8 cellular contexts compared by ENCODE assay signal in genomic region chr13:114226699-114227323, GRCh38. TPM values are rescaled to one million over a fixed set of nuclear protein-coding genes. Genes with fewer than 3 reads are reported as not detected.
A peak's percentile ranks its signal among the peaks of the same experiment; 100 is the strongest.
DNase-seq lines count a peak whose midpoint lies in the region; ATAC-seq and TF ChIP-seq lines count a peak whose summit lies in the region.

No MANE protein-coding gene starts in this region.

- no peaks in the 10 kb centered on the region for H3K9me2 ChIP-seq in PC-3 (replicated peaks; ENCODE audit: low read length)

- H3K27ac Mint-ChIP-seq in Caco-2 (ENCODE audit: unreplicated experiment) (no peak overlapping the region), IgD-negative memory B cell (peak overlapping the region in 2 of 3 donors; percentile 4 to 12), nephron (no peak overlapping the region)
- no peak overlapping the region for H3K27ac Mint-ChIP-seq in activated T-cell treated with anti-CD3 and anti-CD28 coated beads, Interleukin-2, amount 50 U/mL, for 24 hours

- H3K9me3 Mint-ChIP-seq in Caco-2 (ENCODE audit: unreplicated experiment) (peaks cover 10% of the 10 kb centered on the region), IgD-negative memory B cell (no peaks in the 10 kb centered on the region), nephron (no peaks in the 10 kb centered on the region)
- no peaks in the 10 kb centered on the region for H3K9me3 Mint-ChIP-seq in activated T-cell treated with anti-CD3 and anti-CD28 coated beads, Interleukin-2, amount 50 U/mL, for 24 hours

- H3K4me3 Mint-ChIP-seq in Caco-2 (ENCODE audit: unreplicated experiment), result no peak overlapping the region
- H3K4me3 Mint-ChIP-seq in IgD-negative memory B cell, result peak overlapping the region in 2 of 4 donors; percentile 23 to 42
- H3K4me3 Mint-ChIP-seq in activated T-cell treated with anti-CD3 and anti-CD28 coated beads, Interleukin-2, amount 50 U/mL, for 24 hours, result no peak overlapping the region
- no peak overlapping the region for H3K4me3 Mint-ChIP-seq in nephron

- H3K9me3 ChIP-seq in Caco-2 (no peaks in the 10 kb centered on the region), PC-3 (ENCODE audit: low read length) (no peaks in the 10 kb centered on the region)

- H3K36me3 Mint-ChIP-seq in Caco-2 (ENCODE audit: insufficient read depth, unreplicated experiment), result peaks cover 5% of the 10 kb centered on the region
- no peaks in the 10 kb centered on the region for H3K36me3 Mint-ChIP-seq in IgD-negative memory B cell
- no peaks in the 10 kb centered on the region for H3K36me3 Mint-ChIP-seq in activated T-cell treated with anti-CD3 and anti-CD28 coated beads, Interleukin-2, amount 50 U/mL, for 24 hours (ENCODE audit: low read depth)
- no peaks in the 10 kb centered on the region for H3K36me3 Mint-ChIP-seq in nephron (ENCODE audit: low read depth)

- no peaks in the 10 kb centered on the region for H3K79me2 ChIP-seq in PC-3 (ENCODE audit: low read length)

- H3K27me3 ChIP-seq in Caco-2 (replicated peaks; ENCODE audit: control insufficient read depth, insufficient read depth, low read length) (no peaks in the 10 kb centered on the region), PC-3 (ENCODE audit: low read length) (no peaks in the 10 kb centered on the region)

- ATAC-seq in GM21367 (IDR thresholded peaks at IDR 0.05; ENCODE audit: unreplicated experiment), result peak; percentile 70
- ATAC-seq in PC-3, result peak; percentile 97

- H3K4me2 ChIP-seq in PC-3 (ENCODE audit: low read length), result peak overlapping the region; percentile 41

- no peaks in the 10 kb centered on the region for H4K20me1 ChIP-seq in PC-3 (ENCODE audit: low read length)

- BruUV-seq in Caco-2 (replicated peaks; lab: Mats Ljungman, UMichigan) (no TSS peak), PC-3 (replicated peaks; lab: Mats Ljungman, UMichigan) (no TSS peak)

- DNase-seq in Caco-2 (peak; percentile 88 to 90), PC-3 (peak; percentile 87), fibroblast of gingiva (ENCODE audit: low read depth) (peak; percentile 70)
- DNase-seq in activated T-cell treated with anti-CD3 and anti-CD28 coated beads, Interleukin-2, amount 50 U/mL, for 24 hours, result peak; percentile 91
- DNase-seq in stimulated activated naive CD4-positive, alpha-beta T cell treated with Interleukin-2 at 50 U/mL for 16 hours (lab: John Stamatoyannopoulos, UW), result peak; percentile 78

- peaks cover 16% of the 10 kb centered on the region for H3K4me1 Mint-ChIP-seq in Caco-2 (ENCODE audit: low read depth, unreplicated experiment)
- peaks cover 12 to 22% (median 19%) of the 10 kb centered on the region in 3 donors for H3K4me1 Mint-ChIP-seq in IgD-negative memory B cell
- H3K4me1 Mint-ChIP-seq in activated T-cell treated with anti-CD3 and anti-CD28 coated beads, Interleukin-2, amount 50 U/mL, for 24 hours (ENCODE audit: low read depth), result peaks cover 49% of the 10 kb centered on the region
- no peaks in the 10 kb centered on the region for H3K4me1 Mint-ChIP-seq in nephron

- H3F3A ChIP-seq in PC-3 (ENCODE audit: low read length, unreplicated experiment), result no peaks in the 10 kb centered on the region

- no peak overlapping the region for H3K27ac ChIP-seq in PC-3 (ENCODE audit: low read length)

- intact Hi-C loops in Caco-2 (cut with micrococcal nuclease; ENCODE audit: unreplicated experiment), result loop anchor here (1.0 to 5.0 kb wide), 2 partner anchors 365 to 410 kb away; partner anchors contain the start of gene GAS6
- intact Hi-C loops in PC-3 (cut with micrococcal nuclease), result loop anchor here (1.0 to 5.0 kb wide), 3 partner anchors 160 to 410 kb away; no protein-coding TSS in a partner anchor

- CTCF ChIA-PET in Caco-2 (lab: Charles Lee), result interaction anchor here (0.6 to 0.8 kb wide), 2 partner anchors 33 to 502 kb away, joined by 3 read pairs; no protein-coding TSS in a partner anchor
- CTCF ChIA-PET in PC-3 (lab: Charles Lee), result no interaction called here

- 0 out of 2 replicates have a peak overlapping the region, but pooled peaks have one; percentile 22 for H2AFZ ChIP-seq in PC-3 (ENCODE audit: low read length)

- H3K27me3 Mint-ChIP-seq in Caco-2 (ENCODE audit: insufficient read depth, unreplicated experiment) (peaks cover 3% of the 10 kb centered on the region), IgD-negative memory B cell (peaks cover 10% of the 10 kb centered on the region), nephron (ENCODE audit: low read depth) (peaks cover 54% of the 10 kb centered on the region)
- no peaks in the 10 kb centered on the region for H3K27me3 Mint-ChIP-seq in activated T-cell treated with anti-CD3 and anti-CD28 coated beads, Interleukin-2, amount 50 U/mL, for 24 hours

- H3K9ac ChIP-seq in PC-3 (ENCODE audit: low read length), result no peak overlapping the region

- POLR2A ChIA-PET in Caco-2 (lab: Charles Lee) (no interaction called here), PC-3 (lab: Charles Lee; ENCODE audit: unreplicated experiment) (no interaction called here)

- TF ChIP-seq CTCF in Caco-2 (IDR thresholded peaks at IDR 0.05; ENCODE audit: insufficient read depth in 1 of 2, low read depth in 1 of 2, low read length in 1 of 2, severe bottlenecking in 1 of 2, unreplicated experiment in 1 of 2) (peak; percentile 86 to 97), PC-3 (conservative IDR thresholded peaks at IDR 0.05; ENCODE audit: low read depth, low read length) (peak; percentile 80), nephron (IDR thresholded peaks at IDR 0.05; ENCODE audit: unreplicated experiment in 3 of 3) (peak; percentile 69 to 91 (median 86))

- no peaks in the 10 kb centered on the region for H3K36me3 ChIP-seq in Caco-2 (ENCODE audit: control insufficient read depth, insufficient read depth, low read length)
- no peaks in the 10 kb centered on the region; the same call in 1 of the 2 replicates for H3K36me3 ChIP-seq in PC-3 (ENCODE audit: low read depth, low read length)

- H3K4me1 ChIP-seq in Caco-2 (no peaks in the 10 kb centered on the region), PC-3 (ENCODE audit: insufficient read depth, low read length) (no peaks in the 10 kb centered on the region)

- H3K4me3 ChIP-seq in Caco-2 (ENCODE audit: low read depth, low read length), result no peak overlapping the region
- no peak overlapping the region for H3K4me3 ChIP-seq in PC-3 (ENCODE audit: low read length)

RNA-seq across cellular contexts. Expression of gene CDC16, which starts 7.9 kb away (rescaled TPM):
- 80.5 and 80.8 TPM in 2 replicates for total RNA-seq in Caco-2 (2022)
- polyA plus RNA-seq in IgD-negative memory B cell, result 22.6 TPM
- total RNA-seq in PC-3 (2014; rRNA removed), result 16.0 and 21.0 TPM in 2 replicates

RNA-seq across cellular contexts. Expression of gene CFAP97D2, which starts 47.8 kb away (rescaled TPM):
- total RNA-seq in Caco-2 (2022), result not detected in 2 replicates
- not detected for polyA plus RNA-seq in IgD-negative memory B cell
- total RNA-seq in PC-3 (2014; rRNA removed), result not detected in 2 replicates

RNA-seq across cellular contexts. Expression of gene UPF3A, which starts 54.6 kb away (rescaled TPM):
- 86.2 and 88.3 TPM in 2 replicates for total RNA-seq in Caco-2 (2022)
- polyA plus RNA-seq in IgD-negative memory B cell, result 35.5 TPM
- 17.4 and 18.1 TPM in 2 replicates for total RNA-seq in PC-3 (2014; rRNA removed)

Comparison
In these comparisons a context has a peak if more than half of its experiments do, and no peak if none do; other contexts are left out.
1. H3K27ac Mint-ChIP-seq: peak in IgD-negative memory B cell (2 of 3); none in Caco-2 (single experiment), activated T-cell treated with anti-CD3 and anti-CD28 coated beads, Interleukin-2, amount 50 U/mL, for 24 hours (single experiment) and nephron (0 of 3).
2. Peak in every context shown above with its lines, with median percentiles within 50 percentile points of each other: DNase-seq and CTCF ChIP-seq.